In the genomic region with DNA sequence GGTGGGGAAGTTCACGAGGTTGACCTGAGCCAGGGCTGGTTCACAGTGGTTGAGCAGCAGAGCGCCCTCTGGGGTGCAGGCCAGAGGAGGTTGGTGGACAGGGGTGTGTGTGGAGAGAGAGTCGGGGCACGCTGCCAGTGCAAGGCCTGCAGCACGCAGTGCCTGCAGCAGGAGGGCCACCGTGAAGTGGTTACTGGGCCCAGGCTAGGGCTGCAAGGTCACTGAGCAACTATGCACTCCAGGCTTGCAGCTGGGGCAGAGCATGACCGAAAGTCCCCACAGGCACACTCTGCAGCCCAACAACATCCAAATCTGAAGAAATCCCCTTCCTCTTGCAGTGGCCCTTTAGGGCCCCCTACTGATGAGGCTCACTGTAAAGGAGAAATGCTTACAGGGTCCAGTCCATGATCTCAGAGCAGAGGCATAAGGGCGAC, we compare ENCODE assay signal across 9 cellular contexts.
DNase-seq lines count a peak whose midpoint lies in the region; ATAC-seq, FAIRE-seq and TF ChIP-seq lines count a peak whose summit lies in the region.
"Had no signal": no experiment of that assay in that cellular context is flagged by ENCODE, and none has a peak within 500 bp of the region (broad histone marks: within the 10 kb centered on the region; RNA-seq: fewer than 3 reads in every experiment).

No MANE protein-coding gene starts in this region.

- H3K27me3 Mint-ChIP-seq in CD4-positive, alpha-beta T cell, result no peaks in the 10 kb centered on the region

- no peaks in the 10 kb centered on the region for H3K27me3 ChIP-seq in CD4-positive, alpha-beta T cell (ENCODE audit: control insufficient read depth, insufficient read depth, low read length)
- H3K27me3 ChIP-seq in right cardiac atrium (ENCODE audit: control insufficient read depth, insufficient read depth), result no peaks in the 10 kb centered on the region

- H3K4me3 ChIP-seq in right cardiac atrium (ENCODE audit: low read length), result no peak overlapping the region

- in situ Hi-C loops in SK-MEL-5 (cut with HindIII; ENCODE audit: low pct_unique_long_range_greater_than_20kb, low sequenced_read_pairs), result no loop called here

- intact Hi-C loops in CD4-positive, alpha-beta T cell (cut with DNase I, micrococcal nuclease), result no loop called here
- intact Hi-C loops in right cardiac atrium (cut with DNase I), result loop anchor here in 2 of 4 donors (5.0 kb wide), 1 partner anchor 251 kb away; a partner anchor contains a TSS

- TF ChIP-seq CTCF in CD4-positive, alpha-beta T cell (IDR thresholded peaks at IDR 0.05), result no peak

- H3K4me1 Mint-ChIP-seq in CD4-positive, alpha-beta T cell (ENCODE audit: low read depth), result peaks cover 9% of the 10 kb centered on the region

- CTCF ChIA-PET in CD4-positive, alpha-beta T cell (lab: Charles Lee), result interaction anchor here (0.7 to 1.4 kb wide), 3 partner anchors 153 to 254 kb away, joined by 3 to 7 read pairs (median 5); no protein-coding TSS in a partner anchor

- no peaks in the 10 kb centered on the region for H3K4me1 ChIP-seq in right cardiac atrium (ENCODE audit: control insufficient read depth, insufficient read depth, low read length)

- no peak for DNase-seq in CD4-positive, alpha-beta T cell
- DNase-seq in GM19240 (ENCODE audit: insufficient read length, low spot score) (peak; percentile 41), SK-MEL-5 (ENCODE audit: low read depth, low spot score) (peak; percentile 65), right cardiac atrium (peak in 2 of 3 donors; percentile 61 to 71), H54 (ENCODE audit: insufficient read length, low spot score) (no peak)
- no peak for DNase-seq in stimulated activated CD4-positive, alpha-beta T cell treated with anti-CD3 and anti-CD28 coated beads, Interleukin-15, amount 100 ng/mL, for 24 hours
- DNase-seq: activated CD4-positive, CD25-positive, alpha-beta regulatory T cell had no signal

- no peak for FAIRE-seq in H54 (lab: Jason Lieb, UNC)

- H3K9me3 Mint-ChIP-seq in CD4-positive, alpha-beta T cell, result no peaks in the 10 kb centered on the region

- H3K27ac ChIP-seq in CD4-positive, alpha-beta T cell (ENCODE audit: low read depth, low read length), result no peak overlapping the region
- no peak overlapping the region for H3K27ac ChIP-seq in right cardiac atrium (ENCODE audit: low read length)

- no peak overlapping the region for H3K4me3 Mint-ChIP-seq in CD4-positive, alpha-beta T cell

- POLR2A ChIA-PET in CD4-positive, alpha-beta T cell (lab: Charles Lee), result no interaction called here

- peaks cover 64% of the 10 kb centered on the region for H3K36me3 Mint-ChIP-seq in CD4-positive, alpha-beta T cell (ENCODE audit: low read depth)

- H3K27ac Mint-ChIP-seq in CD4-positive, alpha-beta T cell, result peak overlapping the region; percentile 4

- WGBS in right cardiac atrium, result 77% methylated on average over 8 of the region's 8 CpGs

- TF ChIP-seq POLR2A in H54 (IDR thresholded peaks at IDR 0.05; ENCODE audit: low read depth, low read length), result no peak

- no peak for ATAC-seq in CD4-positive, alpha-beta T cell (ENCODE audit: poor library complexity)
- ATAC-seq in right cardiac atrium, result peak; percentile 36 to 49
- ATAC-seq in GM21360 (IDR thresholded peaks at IDR 0.05; ENCODE audit: unreplicated experiment), result no peak
- no peak for ATAC-seq in GM18861 (IDR thresholded peaks at IDR 0.05; ENCODE audit: unreplicated experiment)

- no peaks in the 10 kb centered on the region for H3K9me3 ChIP-seq in CD4-positive, alpha-beta T cell (ENCODE audit: control insufficient read depth, low read length)
- no peaks in the 10 kb centered on the region for H3K9me3 ChIP-seq in right cardiac atrium (ENCODE audit: control insufficient read depth, low read length)

Comparison
In these comparisons a context has a peak if more than half of its experiments do, and no peak if none do; other contexts are left out.
1. ATAC-seq: peak in right cardiac atrium (2 of 2); none in CD4-positive, alpha-beta T cell (single experiment), GM21360 (single experiment) and GM18861 (single experiment).
2. DNase-seq: peak in GM19240 (single experiment), SK-MEL-5 (single experiment) and right cardiac atrium (2 of 3); none in CD4-positive, alpha-beta T cell (0 of 10), stimulated activated CD4-positive, alpha-beta T cell treated with anti-CD3 and anti-CD28 coated beads, Interleukin-15, amount 100 ng/mL, for 24 hours (single experiment) and H54 (single experiment).